In genomic region chr1:167620002-167620401, GRCh38 we compare ENCODE assay signal across 1 cellular context.
TF ChIP-seq lines count a peak whose summit lies in the region.

No MANE protein-coding gene starts in this region.

TF ChIP-seq in GM12878, 131 proteins besides CTCF, POLR2A, EP300 and RAD21 (continued from another document):
- no peak for TF ChIP-seq REST (IDR thresholded peaks at IDR 0.05; ENCODE audit: low read depth, low read length)
- TF ChIP-seq HCFC1 (IDR thresholded peaks at IDR 0.05; ENCODE audit: low read length), result no peak
- no peak for TF ChIP-seq RAD51 (IDR thresholded peaks at IDR 0.05)
- TF ChIP-seq SMC3 (IDR thresholded peaks at IDR 0.05; ENCODE audit: borderline replicate concordance, low read length), result no peak
- no peak for TF ChIP-seq HDGF (IDR thresholded peaks at IDR 0.05)
- TF ChIP-seq FOS (IDR thresholded peaks at IDR 0.05; ENCODE audit: borderline replicate concordance, extremely low read depth, insufficient read length), result no peak
- TF ChIP-seq MYC (IDR thresholded peaks at IDR 0.05; ENCODE audit: insufficient read depth, insufficient read length, insufficient replicate concordance, low read length, severe bottlenecking), result no peak
- TF ChIP-seq ZNF622 (IDR thresholded peaks at IDR 0.05), result no peak
- TF ChIP-seq PAX5 (IDR thresholded peaks at IDR 0.05; ENCODE audit: borderline replicate concordance, low read depth, low read length), result no peak
- TF ChIP-seq NRF1 (conservative IDR thresholded peaks at IDR 0.05; ENCODE audit: low read depth, low read length), result no peak
- no peak for TF ChIP-seq E4F1 (IDR thresholded peaks at IDR 0.05; ENCODE audit: borderline replicate concordance, partially characterized antibody)
